Comparison of ENCODE assay signal across 8 cellular contexts in genomic region chr11:14544611-14545010, GRCh38. TPM values are rescaled to one million over a fixed set of nuclear protein-coding genes. Genes with fewer than 3 reads are reported as not detected.
DNase-seq lines count a peak whose midpoint lies in the region; ATAC-seq and TF ChIP-seq lines count a peak whose summit lies in the region.

No MANE protein-coding gene starts in this region.

- peak overlapping the region in 1 of 10 donors; percentile 71 for H3K4me3 Mint-ChIP-seq in naive thymus-derived CD4-positive, alpha-beta T cell
- no peak overlapping the region for H3K4me3 Mint-ChIP-seq in progenitor cell of endocrine pancreas (ENCODE audit: low read depth)
- no peak overlapping the region for H3K4me3 Mint-ChIP-seq in glutamatergic neuron (ENCODE audit: unreplicated experiment)
- H3K4me3 Mint-ChIP-seq in Caco-2 (ENCODE audit: unreplicated experiment) = no peak overlapping the region

- no peak overlapping the region for H3K4me3 ChIP-seq in naive thymus-derived CD4-positive, alpha-beta T cell (ENCODE audit: low read length)
- no peak overlapping the region for H3K4me3 ChIP-seq in Caco-2 (ENCODE audit: low read depth, low read length)

- ATAC-seq in GM19023 (IDR thresholded peaks at IDR 0.05; ENCODE audit: unreplicated experiment) = peak; percentile 69
- ATAC-seq in HG02852 (IDR thresholded peaks at IDR 0.05; ENCODE audit: unreplicated experiment) = peak; percentile 95
- ATAC-seq in naive thymus-derived CD4-positive, alpha-beta T cell = peak; percentile 54

- H3K4me1 ChIP-seq in naive thymus-derived CD4-positive, alpha-beta T cell (ENCODE audit: control insufficient read depth in 2 of 2, insufficient read depth in 2 of 2, low read length in 2 of 2) = peaks cover 0 to 9% of the 10 kb centered on the region in 2 donors
- no peaks in the 10 kb centered on the region for H3K4me1 ChIP-seq in Caco-2

- no peaks in the 10 kb centered on the region for H3K27me3 ChIP-seq in naive thymus-derived CD4-positive, alpha-beta T cell (ENCODE audit: control insufficient read depth in 2 of 2, insufficient read depth in 2 of 2, low read length in 2 of 2)
- H3K27me3 ChIP-seq in Caco-2 (replicated peaks; ENCODE audit: control insufficient read depth, insufficient read depth, low read length) = no peaks in the 10 kb centered on the region

- no peak overlapping the region for H3K27ac ChIP-seq in naive thymus-derived CD4-positive, alpha-beta T cell (ENCODE audit: low read depth, low read length)

- intact Hi-C loops in naive thymus-derived CD4-positive, alpha-beta T cell (cut with micrococcal nuclease) = loop anchor here in 1 of 2 donors (1.0 to 2.0 kb wide), 3 partner anchors 11 to 220 kb away; no protein-coding TSS in a partner anchor
- intact Hi-C loops in Caco-2 (cut with micrococcal nuclease; ENCODE audit: unreplicated experiment) = no loop called here

- H3K4me1 Mint-ChIP-seq in naive thymus-derived CD4-positive, alpha-beta T cell = peaks cover 13 to 63% (median 32%) of the 10 kb centered on the region in 7 donors
- H3K4me1 Mint-ChIP-seq in progenitor cell of endocrine pancreas (ENCODE audit: low read depth) (peaks cover 2% of the 10 kb centered on the region), glutamatergic neuron (ENCODE audit: low read depth, unreplicated experiment) (peaks cover 16% of the 10 kb centered on the region), Caco-2 (ENCODE audit: low read depth, unreplicated experiment) (no peaks in the 10 kb centered on the region)

- no peak for TF ChIP-seq CTCF in progenitor cell of endocrine pancreas (IDR thresholded peaks at IDR 0.05; ENCODE audit: unreplicated experiment)
- TF ChIP-seq CTCF in glutamatergic neuron (IDR thresholded peaks at IDR 0.05; ENCODE audit: partially characterized antibody, unreplicated experiment) = no peak
- no peak for TF ChIP-seq CTCF in Caco-2 (IDR thresholded peaks at IDR 0.05; ENCODE audit: insufficient read depth in 1 of 2, low read depth in 1 of 2, low read length in 1 of 2, severe bottlenecking in 1 of 2, unreplicated experiment in 1 of 2)

- BruUV-seq in Caco-2 (replicated peaks; lab: Mats Ljungman, UMichigan) = no TSS peak

- POLR2A ChIA-PET in naive thymus-derived CD4-positive, alpha-beta T cell (lab: Charles Lee) = interaction anchor here (0.6 to 1.9 kb wide), 3 partner anchors 66 to 268 kb away, joined by 3 to 5 read pairs (median 3); no protein-coding TSS in a partner anchor
- POLR2A ChIA-PET in Caco-2 (lab: Charles Lee) = no interaction called here

- H3K27ac Mint-ChIP-seq in naive thymus-derived CD4-positive, alpha-beta T cell = peak overlapping the region in 2 of 9 donors; percentile 26 to 84
- H3K27ac Mint-ChIP-seq in progenitor cell of endocrine pancreas = no peak overlapping the region
- H3K27ac Mint-ChIP-seq in glutamatergic neuron (ENCODE audit: unreplicated experiment) = no peak overlapping the region
- H3K27ac Mint-ChIP-seq in Caco-2 (ENCODE audit: unreplicated experiment) = no peak overlapping the region

- peak; percentile 97 for DNase-seq in NOMO-1 treated with DMSO at 0.1 percent for 48 hours (lab: John Stamatoyannopoulos, UW; ENCODE audit: unreplicated experiment)
- DNase-seq in naive thymus-derived CD4-positive, alpha-beta T cell = no peak
- no peak for DNase-seq in progenitor cell of endocrine pancreas (ENCODE audit: low spot score, unreplicated experiment)
- DNase-seq in glutamatergic neuron = no peak
- DNase-seq in NCI-H748 treated with DMSO at 0.1 percent for 48 hours (lab: John Stamatoyannopoulos, UW) = no peak
- no peak for DNase-seq in Caco-2

- H3K9me3 ChIP-seq in naive thymus-derived CD4-positive, alpha-beta T cell (ENCODE audit: control insufficient read depth in 2 of 3, low read length in 3 of 3) = no peaks in the 10 kb centered on the region
- no peaks in the 10 kb centered on the region for H3K9me3 ChIP-seq in Caco-2

- CTCF ChIA-PET in naive thymus-derived CD4-positive, alpha-beta T cell (lab: Charles Lee) = interaction anchor here (0.6 kb wide), 1 partner anchor 26 kb away, joined by 3 read pairs; no protein-coding TSS in a partner anchor
- CTCF ChIA-PET in Caco-2 (lab: Charles Lee) = no interaction called here

- no peaks in the 10 kb centered on the region for H3K36me3 ChIP-seq in naive thymus-derived CD4-positive, alpha-beta T cell (ENCODE audit: control insufficient read depth in 2 of 3, insufficient read depth in 3 of 3, low read length in 3 of 3)
- H3K36me3 ChIP-seq in Caco-2 (ENCODE audit: control insufficient read depth, insufficient read depth, low read length) = no peaks in the 10 kb centered on the region

- H3K36me3 Mint-ChIP-seq in naive thymus-derived CD4-positive, alpha-beta T cell = peaks cover 0 to 51% (median 8%) of the 10 kb centered on the region in 5 donors
- H3K36me3 Mint-ChIP-seq in progenitor cell of endocrine pancreas (ENCODE audit: insufficient read depth) = no peaks in the 10 kb centered on the region
- no peaks in the 10 kb centered on the region for H3K36me3 Mint-ChIP-seq in glutamatergic neuron (ENCODE audit: unreplicated experiment)
- no peaks in the 10 kb centered on the region for H3K36me3 Mint-ChIP-seq in Caco-2 (ENCODE audit: insufficient read depth, unreplicated experiment)

- H3K27me3 Mint-ChIP-seq in naive thymus-derived CD4-positive, alpha-beta T cell = no peaks in the 10 kb centered on the region
- no peaks in the 10 kb centered on the region for H3K27me3 Mint-ChIP-seq in progenitor cell of endocrine pancreas
- no peaks in the 10 kb centered on the region for H3K27me3 Mint-ChIP-seq in glutamatergic neuron (ENCODE audit: unreplicated experiment)
- H3K27me3 Mint-ChIP-seq in Caco-2 (ENCODE audit: insufficient read depth, unreplicated experiment) = no peaks in the 10 kb centered on the region

- H3K9me3 Mint-ChIP-seq in naive thymus-derived CD4-positive, alpha-beta T cell = peaks cover 0 to 5% (median 0%) of the 10 kb centered on the region in 11 donors
- H3K9me3 Mint-ChIP-seq in progenitor cell of endocrine pancreas (ENCODE audit: low read depth) = no peaks in the 10 kb centered on the region
- no peaks in the 10 kb centered on the region for H3K9me3 Mint-ChIP-seq in glutamatergic neuron (ENCODE audit: unreplicated experiment)
- H3K9me3 Mint-ChIP-seq in Caco-2 (ENCODE audit: unreplicated experiment) = no peaks in the 10 kb centered on the region

RNA-seq across cellular contexts. Expression of gene PSMA1, which starts 24.4 kb away (rescaled TPM):
- total RNA-seq in naive thymus-derived CD4-positive, alpha-beta T cell = 100 to 1,000 TPM; 103 to 253 (median 120) TPM
- polyA plus RNA-seq in naive thymus-derived CD4-positive, alpha-beta T cell = 100 to 1,000 TPM; 128 to 171 TPM
- total RNA-seq in progenitor cell of endocrine pancreas (144 and 147 TPM in 2 replicates), glutamatergic neuron (ENCODE audit: unreplicated experiment) (137 TPM), Caco-2 (2022) (189 and 194 TPM in 2 replicates)

RNA-seq across cellular contexts. Expression of gene COPB1, which starts 45.0 kb away (rescaled TPM):
- 100 to 1,000 TPM in 1 of 5 experiments, 10 to 100 TPM in 4; 73.4 to 102 (median 75.9) TPM for total RNA-seq in naive thymus-derived CD4-positive, alpha-beta T cell
- polyA plus RNA-seq in naive thymus-derived CD4-positive, alpha-beta T cell = 10 to 100 TPM; 57.8 to 81.2 TPM
- total RNA-seq in progenitor cell of endocrine pancreas (99.9 and 100 TPM in 2 replicates), glutamatergic neuron (ENCODE audit: unreplicated experiment) (99.4 TPM), Caco-2 (2022) (120 and 125 TPM in 2 replicates)
